18 cellular contexts compared by ENCODE assay signal in genomic region chr10:15374156-15374555, GRCh38.
DNase-seq lines count a peak whose midpoint lies in the region; ATAC-seq lines count a peak whose summit lies in the region.
"Had no signal": no experiment of that assay in that cellular context is flagged by ENCODE, and none has a peak within 500 bp of the region (broad histone marks: within the 10 kb centered on the region; RNA-seq: fewer than 3 reads in every experiment).

No MANE protein-coding gene starts in this region.

- DNase-seq in putamen (ENCODE audit: low spot score) = peak; percentile 64
- no peak for DNase-seq in NCI-H2196 (lab: John Stamatoyannopoulos, UW; ENCODE audit: unreplicated experiment)
- DNase-seq in stimulated activated CD4-positive, alpha-beta T cell treated with anti-CD3 and anti-CD28 coated beads, Interleukin-4, amount 100 ng/mL, for 1 hour = no peak
- no peak for DNase-seq in NCI-H1092 treated with DMSO at 0.1 percent for 48 hours (lab: John Stamatoyannopoulos, UW)
- DNase-seq: activated CD4-positive, alpha-beta T cell treated with anti-CD3 and anti-CD28 coated beads, Interleukin-2, amount 10 ng/mL, durations not matched to agents 24 days and 14 days; activated CD8-positive, alpha-beta memory T cell treated with anti-CD3 and anti-CD28 coated beads, Interleukin-2, amount 50 U/mL, for 4 hours; activated gamma-delta T cell; immature natural killer cell; naive B cell; NCI-H2081; NCI-H524 treated with DMSO at 0.1 percent for 48 hours; stimulated activated CD4-positive, alpha-beta T cell treated with anti-CD3 and anti-CD28 coated beads, Interleukin-2, amount 100 ng/mL, for 24 hours; stomach had no signal

- peak; percentile 73 for ATAC-seq in GM18520 (IDR thresholded peaks at IDR 0.05; ENCODE audit: unreplicated experiment)
- peak; percentile 49 for ATAC-seq in GM21528 (IDR thresholded peaks at IDR 0.05; ENCODE audit: low FRiP score, unreplicated experiment)
- peak; percentile 52 for ATAC-seq in HG03521 (IDR thresholded peaks at IDR 0.05; ENCODE audit: unreplicated experiment)
- ATAC-seq in GM19023 (IDR thresholded peaks at IDR 0.05; ENCODE audit: unreplicated experiment) = no peak
- ATAC-seq: K562 had no signal
